1 cellular context compared by ENCODE assay signal in the genomic region with DNA sequence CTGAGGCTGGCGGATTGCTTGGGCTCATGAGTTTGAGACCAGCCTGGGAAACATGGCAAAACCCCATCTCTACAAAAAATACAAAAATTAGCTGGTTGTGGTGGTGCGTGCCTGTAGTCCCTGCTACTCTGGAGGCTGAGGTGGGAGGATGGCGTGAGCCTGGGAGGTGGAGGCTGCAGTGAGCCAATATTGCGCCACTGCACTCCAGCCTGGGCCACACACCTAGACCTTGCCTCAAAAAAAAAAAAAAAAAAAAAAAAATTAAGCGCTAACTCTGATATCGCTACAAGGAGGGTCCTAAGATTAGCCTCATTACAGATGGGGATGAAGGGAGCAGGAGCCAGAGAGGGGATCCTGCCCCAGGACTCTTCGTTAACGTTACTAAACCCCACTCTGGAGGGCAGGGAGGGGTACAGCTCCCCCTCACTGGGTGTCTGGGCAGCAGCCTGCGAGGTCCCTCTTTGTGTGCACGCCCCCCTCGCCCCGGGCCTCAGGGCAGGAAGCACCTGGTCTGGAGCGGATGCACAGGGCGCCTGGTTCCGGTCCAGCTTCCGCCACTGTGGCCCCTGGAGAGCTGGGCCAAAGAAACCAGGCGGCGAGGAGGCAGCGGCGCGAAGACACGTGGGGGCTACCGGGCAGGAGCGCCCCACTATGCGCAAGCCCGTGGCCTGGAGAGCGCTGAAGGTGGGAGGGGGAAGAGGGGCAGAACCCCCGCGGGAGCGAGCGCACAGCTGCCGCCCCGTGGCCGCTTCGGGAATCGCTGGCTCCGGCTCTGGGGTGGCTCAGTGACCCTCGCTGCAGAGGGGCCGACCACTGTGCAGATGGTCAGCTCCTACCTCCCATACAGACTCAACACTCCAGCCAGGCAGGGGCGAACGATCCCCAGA.
TF ChIP-seq lines count a peak whose summit lies in the region.

No MANE protein-coding gene starts in this region.

TF ChIP-seq in HCT116, 20 proteins besides CTCF, POLR2A, EP300 and RAD21 (continued from another document):
- TF ChIP-seq, protein P1, sequence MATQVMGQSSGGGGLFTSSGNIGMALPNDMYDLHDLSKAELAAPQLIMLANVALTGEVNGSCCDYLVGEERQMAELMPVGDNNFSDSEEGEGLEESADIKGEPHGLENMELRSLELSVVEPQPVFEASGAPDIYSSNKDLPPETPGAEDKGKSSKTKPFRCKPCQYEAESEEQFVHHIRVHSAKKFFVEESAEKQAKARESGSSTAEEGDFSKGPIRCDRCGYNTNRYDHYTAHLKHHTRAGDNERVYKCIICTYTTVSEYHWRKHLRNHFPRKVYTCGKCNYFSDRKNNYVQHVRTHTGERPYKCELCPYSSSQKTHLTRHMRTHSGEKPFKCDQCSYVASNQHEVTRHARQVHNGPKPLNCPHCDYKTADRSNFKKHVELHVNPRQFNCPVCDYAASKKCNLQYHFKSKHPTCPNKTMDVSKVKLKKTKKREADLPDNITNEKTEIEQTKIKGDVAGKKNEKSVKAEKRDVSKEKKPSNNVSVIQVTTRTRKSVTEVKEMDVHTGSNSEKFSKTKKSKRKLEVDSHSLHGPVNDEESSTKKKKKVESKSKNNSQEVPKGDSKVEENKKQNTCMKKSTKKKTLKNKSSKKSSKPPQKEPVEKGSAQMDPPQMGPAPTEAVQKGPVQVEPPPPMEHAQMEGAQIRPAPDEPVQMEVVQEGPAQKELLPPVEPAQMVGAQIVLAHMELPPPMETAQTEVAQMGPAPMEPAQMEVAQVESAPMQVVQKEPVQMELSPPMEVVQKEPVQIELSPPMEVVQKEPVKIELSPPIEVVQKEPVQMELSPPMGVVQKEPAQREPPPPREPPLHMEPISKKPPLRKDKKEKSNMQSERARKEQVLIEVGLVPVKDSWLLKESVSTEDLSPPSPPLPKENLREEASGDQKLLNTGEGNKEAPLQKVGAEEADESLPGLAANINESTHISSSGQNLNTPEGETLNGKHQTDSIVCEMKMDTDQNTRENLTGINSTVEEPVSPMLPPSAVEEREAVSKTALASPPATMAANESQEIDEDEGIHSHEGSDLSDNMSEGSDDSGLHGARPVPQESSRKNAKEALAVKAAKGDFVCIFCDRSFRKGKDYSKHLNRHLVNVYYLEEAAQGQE (IDR thresholded peaks at IDR 0.05; ENCODE audit: low read depth): no peak
- no peak for TF ChIP-seq TCF7L2 (IDR thresholded peaks at IDR 0.05; ENCODE audit: borderline replicate concordance, extremely low read depth, insufficient read depth, insufficient read length)
- no peak for TF ChIP-seq JUND (IDR thresholded peaks at IDR 0.05)
- TF ChIP-seq YY1 (IDR thresholded peaks at IDR 0.05; ENCODE audit: extremely low read depth, insufficient replicate concordance, low read depth, low read length): no peak
- TF ChIP-seq EZH2 (IDR thresholded peaks at IDR 0.05): no peak
TF ChIP-seq in HCT116: peak in this region for 0.
